Comparison of ENCODE assay signal across 1 cellular context in the genomic region with DNA sequence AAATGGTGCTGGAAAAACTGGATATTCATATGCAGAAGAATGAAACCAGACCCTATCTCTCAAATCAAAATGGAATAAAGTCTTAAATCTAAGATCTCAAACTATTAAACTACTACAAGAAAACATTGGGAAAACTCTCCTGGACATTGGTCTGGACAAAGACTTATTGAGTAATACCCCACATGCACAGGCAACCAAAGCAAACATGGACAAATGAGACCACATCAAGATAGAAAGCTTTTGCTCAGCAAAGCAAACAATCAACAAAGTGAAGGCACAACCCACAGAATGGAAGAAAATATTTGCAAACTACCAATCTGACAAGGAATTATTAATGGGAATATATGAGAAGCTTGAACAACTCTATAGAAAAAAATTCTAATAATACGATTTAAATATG.
TF ChIP-seq lines count a peak whose summit lies in the region.

No MANE protein-coding gene starts in this region.

TF ChIP-seq in HepG2, 621 proteins besides CTCF, POLR2A, EP300 and RAD21 (continued from another document and continues in another):
- TF ChIP-seq TGIF2 (CRISPR knock-in tag; IDR thresholded peaks at IDR 0.05) (no peak), NFATC3 (CRISPR knock-in tag; IDR thresholded peaks at IDR 0.05) (no peak), PLRG1 (conservative IDR thresholded peaks at IDR 0.05) (no peak), MAFF (IDR thresholded peaks at IDR 0.05; ENCODE audit: low read depth, low read length) (no peak), FOSL2 (CRISPR knock-in tag; IDR thresholded peaks at IDR 0.05) (peak; percentile 35; the same call in 1 of the 2 replicates), SIX4 (CRISPR knock-in tag; IDR thresholded peaks at IDR 0.05) (no peak), CHD2 (IDR thresholded peaks at IDR 0.05; ENCODE audit: low read depth, low read length) (no peak), RBM39 (IDR thresholded peaks at IDR 0.05; ENCODE audit: low read depth, low read length, poor library complexity, severe bottlenecking) (no peak), ZNF747 (CRISPR knock-in tag; IDR thresholded peaks at IDR 0.05; ENCODE audit: borderline replicate concordance) (no peak), ZNF264 (CRISPR knock-in tag; IDR thresholded peaks at IDR 0.05) (no peak), ASH2L (IDR thresholded peaks at IDR 0.05; ENCODE audit: insufficient read length, low read depth, low read length) (no peak), ZFAT (CRISPR knock-in tag; conservative IDR thresholded peaks at IDR 0.05) (no peak), BHLHE40 (IDR thresholded peaks at IDR 0.05; ENCODE audit: low read length) (no peak), RBAK (CRISPR knock-in tag; IDR thresholded peaks at IDR 0.05) (peak; percentile 89), DR1 (CRISPR knock-in tag; IDR thresholded peaks at IDR 0.05) (no peak), GPN1 (CRISPR knock-in tag; IDR thresholded peaks at IDR 0.05; ENCODE audit: borderline replicate concordance) (no peak)
- TF ChIP-seq, protein P1, sequence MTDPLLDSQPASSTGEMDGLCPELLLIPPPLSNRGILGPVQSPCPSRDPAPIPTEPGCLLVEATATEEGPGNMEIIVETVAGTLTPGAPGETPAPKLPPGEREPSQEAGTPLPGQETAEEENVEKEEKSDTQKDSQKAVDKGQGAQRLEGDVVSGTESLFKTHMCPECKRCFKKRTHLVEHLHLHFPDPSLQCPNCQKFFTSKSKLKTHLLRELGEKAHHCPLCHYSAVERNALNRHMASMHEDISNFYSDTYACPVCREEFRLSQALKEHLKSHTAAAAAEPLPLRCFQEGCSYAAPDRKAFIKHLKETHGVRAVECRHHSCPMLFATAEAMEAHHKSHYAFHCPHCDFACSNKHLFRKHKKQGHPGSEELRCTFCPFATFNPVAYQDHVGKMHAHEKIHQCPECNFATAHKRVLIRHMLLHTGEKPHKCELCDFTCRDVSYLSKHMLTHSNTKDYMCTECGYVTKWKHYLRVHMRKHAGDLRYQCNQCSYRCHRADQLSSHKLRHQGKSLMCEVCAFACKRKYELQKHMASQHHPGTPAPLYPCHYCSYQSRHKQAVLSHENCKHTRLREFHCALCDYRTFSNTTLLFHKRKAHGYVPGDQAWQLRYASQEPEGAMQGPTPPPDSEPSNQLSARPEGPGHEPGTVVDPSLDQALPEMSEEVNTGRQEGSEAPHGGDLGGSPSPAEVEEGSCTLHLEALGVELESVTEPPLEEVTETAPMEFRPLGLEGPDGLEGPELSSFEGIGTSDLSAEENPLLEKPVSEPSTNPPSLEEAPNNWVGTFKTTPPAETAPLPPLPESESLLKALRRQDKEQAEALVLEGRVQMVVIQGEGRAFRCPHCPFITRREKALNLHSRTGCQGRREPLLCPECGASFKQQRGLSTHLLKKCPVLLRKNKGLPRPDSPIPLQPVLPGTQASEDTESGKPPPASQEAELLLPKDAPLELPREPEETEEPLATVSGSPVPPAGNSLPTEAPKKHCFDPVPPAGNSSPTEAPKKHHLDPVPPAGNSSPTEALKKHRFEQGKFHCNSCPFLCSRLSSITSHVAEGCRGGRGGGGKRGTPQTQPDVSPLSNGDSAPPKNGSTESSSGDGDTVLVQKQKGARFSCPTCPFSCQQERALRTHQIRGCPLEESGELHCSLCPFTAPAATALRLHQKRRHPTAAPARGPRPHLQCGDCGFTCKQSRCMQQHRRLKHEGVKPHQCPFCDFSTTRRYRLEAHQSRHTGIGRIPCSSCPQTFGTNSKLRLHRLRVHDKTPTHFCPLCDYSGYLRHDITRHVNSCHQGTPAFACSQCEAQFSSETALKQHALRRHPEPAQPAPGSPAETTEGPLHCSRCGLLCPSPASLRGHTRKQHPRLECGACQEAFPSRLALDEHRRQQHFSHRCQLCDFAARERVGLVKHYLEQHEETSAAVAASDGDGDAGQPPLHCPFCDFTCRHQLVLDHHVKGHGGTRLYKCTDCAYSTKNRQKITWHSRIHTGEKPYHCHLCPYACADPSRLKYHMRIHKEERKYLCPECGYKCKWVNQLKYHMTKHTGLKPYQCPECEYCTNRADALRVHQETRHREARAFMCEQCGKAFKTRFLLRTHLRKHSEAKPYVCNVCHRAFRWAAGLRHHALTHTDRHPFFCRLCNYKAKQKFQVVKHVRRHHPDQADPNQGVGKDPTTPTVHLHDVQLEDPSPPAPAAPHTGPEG (CRISPR knock-in tag; IDR thresholded peaks at IDR 0.05), result no peak
- TF ChIP-seq, protein P2, sequence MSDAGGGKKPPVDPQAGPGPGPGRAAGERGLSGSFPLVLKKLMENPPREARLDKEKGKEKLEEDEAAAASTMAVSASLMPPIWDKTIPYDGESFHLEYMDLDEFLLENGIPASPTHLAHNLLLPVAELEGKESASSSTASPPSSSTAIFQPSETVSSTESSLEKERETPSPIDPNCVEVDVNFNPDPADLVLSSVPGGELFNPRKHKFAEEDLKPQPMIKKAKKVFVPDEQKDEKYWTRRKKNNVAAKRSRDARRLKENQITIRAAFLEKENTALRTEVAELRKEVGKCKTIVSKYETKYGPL (CRISPR knock-in tag; IDR thresholded peaks at IDR 0.05), result no peak
- TF ChIP-seq, protein P3, sequence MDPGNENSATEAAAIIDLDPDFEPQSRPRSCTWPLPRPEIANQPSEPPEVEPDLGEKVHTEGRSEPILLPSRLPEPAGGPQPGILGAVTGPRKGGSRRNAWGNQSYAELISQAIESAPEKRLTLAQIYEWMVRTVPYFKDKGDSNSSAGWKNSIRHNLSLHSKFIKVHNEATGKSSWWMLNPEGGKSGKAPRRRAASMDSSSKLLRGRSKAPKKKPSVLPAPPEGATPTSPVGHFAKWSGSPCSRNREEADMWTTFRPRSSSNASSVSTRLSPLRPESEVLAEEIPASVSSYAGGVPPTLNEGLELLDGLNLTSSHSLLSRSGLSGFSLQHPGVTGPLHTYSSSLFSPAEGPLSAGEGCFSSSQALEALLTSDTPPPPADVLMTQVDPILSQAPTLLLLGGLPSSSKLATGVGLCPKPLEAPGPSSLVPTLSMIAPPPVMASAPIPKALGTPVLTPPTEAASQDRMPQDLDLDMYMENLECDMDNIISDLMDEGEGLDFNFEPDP (CRISPR knock-in tag; conservative IDR thresholded peaks at IDR 0.05), result no peak
- TF ChIP-seq, protein P4, sequence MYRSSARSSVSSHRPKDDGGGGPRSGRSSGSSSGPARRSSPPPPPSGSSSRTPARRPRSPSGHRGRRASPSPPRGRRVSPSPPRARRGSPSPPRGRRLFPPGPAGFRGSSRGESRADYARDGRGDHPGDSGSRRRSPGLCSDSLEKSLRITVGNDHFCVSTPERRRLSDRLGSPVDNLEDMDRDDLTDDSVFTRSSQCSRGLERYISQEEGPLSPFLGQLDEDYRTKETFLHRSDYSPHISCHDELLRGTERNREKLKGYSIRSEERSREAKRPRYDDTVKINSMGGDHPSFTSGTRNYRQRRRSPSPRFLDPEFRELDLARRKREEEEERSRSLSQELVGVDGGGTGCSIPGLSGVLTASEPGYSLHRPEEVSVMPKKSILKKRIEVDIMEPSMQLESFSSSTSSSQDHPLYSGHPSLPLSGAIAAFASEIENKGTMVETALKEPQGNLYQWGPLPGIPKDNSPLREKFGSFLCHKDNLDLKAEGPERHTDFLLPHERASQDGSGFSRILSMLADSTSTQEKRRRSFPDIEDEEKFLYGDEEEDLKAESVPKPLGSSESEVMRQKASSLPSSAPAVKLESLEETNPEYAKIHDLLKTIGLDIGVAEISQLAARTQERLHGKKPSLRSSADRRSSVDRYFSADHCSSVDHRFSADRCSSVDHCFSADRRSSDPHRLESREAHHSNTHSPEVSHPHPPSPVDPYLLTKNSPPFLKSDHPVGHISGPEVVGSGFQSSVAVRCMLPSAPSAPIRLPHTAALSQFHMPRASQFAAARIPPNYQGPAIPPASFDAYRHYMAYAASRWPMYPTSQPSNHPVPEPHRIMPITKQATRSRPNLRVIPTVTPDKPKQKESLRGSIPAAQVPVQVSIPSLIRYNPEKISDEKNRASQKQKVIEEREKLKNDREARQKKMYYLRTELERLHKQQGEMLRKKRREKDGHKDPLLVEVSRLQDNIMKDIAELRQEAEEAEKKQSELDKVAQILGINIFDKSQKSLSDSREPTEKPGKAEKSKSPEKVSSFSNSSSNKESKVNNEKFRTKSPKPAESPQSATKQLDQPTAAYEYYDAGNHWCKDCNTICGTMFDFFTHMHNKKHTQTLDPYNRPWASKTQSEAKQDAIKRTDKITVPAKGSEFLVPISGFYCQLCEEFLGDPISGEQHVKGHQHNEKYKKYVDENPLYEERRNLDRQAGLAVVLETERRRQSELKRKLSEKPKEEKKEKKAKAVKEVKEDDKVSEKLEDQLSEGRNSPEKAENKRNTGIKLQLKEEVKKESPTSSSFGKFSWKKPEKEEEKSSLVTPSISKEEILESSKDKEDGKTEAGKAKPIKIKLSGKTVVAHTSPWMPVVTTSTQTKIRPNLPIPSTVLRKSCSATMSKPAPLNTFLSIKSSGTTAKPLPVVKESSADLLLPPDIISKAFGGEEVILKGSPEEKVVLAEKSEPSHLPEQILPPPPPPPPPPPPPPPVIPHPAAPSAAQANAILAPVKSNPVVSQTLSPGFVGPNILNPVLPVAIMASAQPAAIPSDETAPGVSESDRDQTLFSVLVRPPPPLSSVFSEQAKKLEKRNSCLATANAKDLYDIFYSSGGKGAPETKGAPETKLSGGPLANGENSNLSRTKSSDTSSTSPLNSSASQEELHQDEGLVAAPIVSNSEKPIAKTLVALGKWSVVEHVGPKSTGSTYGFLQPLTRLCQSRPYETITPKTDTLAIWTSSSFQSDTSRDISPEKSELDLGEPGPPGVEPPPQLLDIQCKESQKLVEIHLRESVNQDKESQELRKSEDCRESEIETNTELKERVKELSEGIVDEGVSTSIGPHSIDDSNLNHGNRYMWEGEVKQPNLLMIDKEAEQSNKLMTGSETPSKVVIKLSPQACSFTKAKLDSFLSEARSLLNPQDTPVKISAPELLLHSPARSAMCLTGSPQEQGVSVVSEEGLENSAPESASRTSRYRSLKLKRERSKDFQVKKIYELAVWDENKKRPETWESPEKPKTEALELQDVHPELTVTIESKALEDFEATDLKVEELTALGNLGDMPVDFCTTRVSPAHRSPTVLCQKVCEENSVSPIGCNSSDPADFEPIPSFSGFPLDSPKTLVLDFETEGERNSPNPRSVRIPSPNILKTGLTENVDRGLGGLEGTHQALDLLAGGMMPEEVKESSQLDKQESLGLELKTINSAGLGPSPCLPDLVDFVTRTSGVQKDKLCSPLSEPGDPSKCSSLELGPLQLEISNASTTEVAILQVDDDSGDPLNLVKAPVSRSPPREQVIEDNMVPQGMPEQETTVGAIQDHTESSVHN (CRISPR knock-in tag; IDR thresholded peaks at IDR 0.05), result no peak
- TF ChIP-seq, protein P5, sequence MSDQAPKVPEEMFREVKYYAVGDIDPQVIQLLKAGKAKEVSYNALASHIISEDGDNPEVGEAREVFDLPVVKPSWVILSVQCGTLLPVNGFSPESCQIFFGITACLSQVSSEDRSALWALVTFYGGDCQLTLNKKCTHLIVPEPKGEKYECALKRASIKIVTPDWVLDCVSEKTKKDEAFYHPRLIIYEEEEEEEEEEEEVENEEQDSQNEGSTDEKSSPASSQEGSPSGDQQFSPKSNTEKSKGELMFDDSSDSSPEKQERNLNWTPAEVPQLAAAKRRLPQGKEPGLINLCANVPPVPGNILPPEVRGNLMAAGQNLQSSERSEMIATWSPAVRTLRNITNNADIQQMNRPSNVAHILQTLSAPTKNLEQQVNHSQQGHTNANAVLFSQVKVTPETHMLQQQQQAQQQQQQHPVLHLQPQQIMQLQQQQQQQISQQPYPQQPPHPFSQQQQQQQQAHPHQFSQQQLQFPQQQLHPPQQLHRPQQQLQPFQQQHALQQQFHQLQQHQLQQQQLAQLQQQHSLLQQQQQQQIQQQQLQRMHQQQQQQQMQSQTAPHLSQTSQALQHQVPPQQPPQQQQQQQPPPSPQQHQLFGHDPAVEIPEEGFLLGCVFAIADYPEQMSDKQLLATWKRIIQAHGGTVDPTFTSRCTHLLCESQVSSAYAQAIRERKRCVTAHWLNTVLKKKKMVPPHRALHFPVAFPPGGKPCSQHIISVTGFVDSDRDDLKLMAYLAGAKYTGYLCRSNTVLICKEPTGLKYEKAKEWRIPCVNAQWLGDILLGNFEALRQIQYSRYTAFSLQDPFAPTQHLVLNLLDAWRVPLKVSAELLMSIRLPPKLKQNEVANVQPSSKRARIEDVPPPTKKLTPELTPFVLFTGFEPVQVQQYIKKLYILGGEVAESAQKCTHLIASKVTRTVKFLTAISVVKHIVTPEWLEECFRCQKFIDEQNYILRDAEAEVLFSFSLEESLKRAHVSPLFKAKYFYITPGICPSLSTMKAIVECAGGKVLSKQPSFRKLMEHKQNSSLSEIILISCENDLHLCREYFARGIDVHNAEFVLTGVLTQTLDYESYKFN (CRISPR knock-in tag; conservative IDR thresholded peaks at IDR 0.05), result peak; percentile 35; the same call in 1 of the 2 replicates
- TF ChIP-seq, protein P6, sequence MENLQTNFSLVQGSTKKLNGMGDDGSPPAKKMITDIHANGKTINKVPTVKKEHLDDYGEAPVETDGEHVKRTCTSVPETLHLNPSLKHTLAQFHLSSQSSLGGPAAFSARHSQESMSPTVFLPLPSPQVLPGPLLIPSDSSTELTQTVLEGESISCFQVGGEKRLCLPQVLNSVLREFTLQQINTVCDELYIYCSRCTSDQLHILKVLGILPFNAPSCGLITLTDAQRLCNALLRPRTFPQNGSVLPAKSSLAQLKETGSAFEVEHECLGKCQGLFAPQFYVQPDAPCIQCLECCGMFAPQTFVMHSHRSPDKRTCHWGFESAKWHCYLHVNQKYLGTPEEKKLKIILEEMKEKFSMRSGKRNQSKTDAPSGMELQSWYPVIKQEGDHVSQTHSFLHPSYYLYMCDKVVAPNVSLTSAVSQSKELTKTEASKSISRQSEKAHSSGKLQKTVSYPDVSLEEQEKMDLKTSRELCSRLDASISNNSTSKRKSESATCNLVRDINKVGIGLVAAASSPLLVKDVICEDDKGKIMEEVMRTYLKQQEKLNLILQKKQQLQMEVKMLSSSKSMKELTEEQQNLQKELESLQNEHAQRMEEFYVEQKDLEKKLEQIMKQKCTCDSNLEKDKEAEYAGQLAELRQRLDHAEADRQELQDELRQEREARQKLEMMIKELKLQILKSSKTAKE (CRISPR knock-in tag; IDR thresholded peaks at IDR 0.05; ENCODE audit: borderline replicate concordance), result no peak
- TF ChIP-seq, protein P7, sequence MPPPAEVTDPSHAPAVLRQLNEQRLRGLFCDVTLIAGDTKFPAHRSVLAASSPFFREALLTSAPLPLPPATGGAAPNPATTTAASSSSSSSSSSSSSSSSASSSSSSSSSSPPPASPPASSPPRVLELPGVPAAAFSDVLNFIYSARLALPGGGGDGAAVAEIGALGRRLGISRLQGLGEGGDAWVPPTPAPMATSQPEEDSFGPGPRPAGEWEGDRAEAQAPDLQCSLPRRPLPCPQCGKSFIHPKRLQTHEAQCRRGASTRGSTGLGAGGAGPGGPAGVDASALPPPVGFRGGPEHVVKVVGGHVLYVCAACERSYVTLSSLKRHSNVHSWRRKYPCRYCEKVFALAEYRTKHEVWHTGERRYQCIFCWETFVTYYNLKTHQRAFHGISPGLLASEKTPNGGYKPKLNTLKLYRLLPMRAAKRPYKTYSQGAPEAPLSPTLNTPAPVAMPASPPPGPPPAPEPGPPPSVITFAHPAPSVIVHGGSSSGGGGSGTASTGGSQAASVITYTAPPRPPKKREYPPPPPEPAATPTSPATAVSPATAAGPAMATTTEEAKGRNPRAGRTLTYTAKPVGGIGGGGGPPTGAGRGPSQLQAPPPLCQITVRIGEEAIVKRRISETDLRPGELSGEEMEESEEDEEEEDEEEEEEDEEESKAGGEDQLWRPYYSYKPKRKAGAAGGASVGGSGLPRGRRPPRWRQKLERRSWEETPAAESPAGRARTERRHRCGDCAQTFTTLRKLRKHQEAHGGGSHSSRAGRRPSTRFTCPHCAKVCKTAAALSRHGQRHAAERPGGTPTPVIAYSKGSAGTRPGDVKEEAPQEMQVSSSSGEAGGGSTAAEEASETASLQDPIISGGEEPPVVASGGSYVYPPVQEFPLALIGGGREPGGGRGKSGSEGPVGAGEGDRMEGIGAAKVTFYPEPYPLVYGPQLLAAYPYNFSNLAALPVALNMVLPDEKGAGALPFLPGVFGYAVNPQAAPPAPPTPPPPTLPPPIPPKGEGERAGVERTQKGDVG (CRISPR knock-in tag; IDR thresholded peaks at IDR 0.05; ENCODE audit: borderline replicate concordance), result no peak
